Comparison of ENCODE assay signal across 12 cellular contexts in the genomic region with DNA sequence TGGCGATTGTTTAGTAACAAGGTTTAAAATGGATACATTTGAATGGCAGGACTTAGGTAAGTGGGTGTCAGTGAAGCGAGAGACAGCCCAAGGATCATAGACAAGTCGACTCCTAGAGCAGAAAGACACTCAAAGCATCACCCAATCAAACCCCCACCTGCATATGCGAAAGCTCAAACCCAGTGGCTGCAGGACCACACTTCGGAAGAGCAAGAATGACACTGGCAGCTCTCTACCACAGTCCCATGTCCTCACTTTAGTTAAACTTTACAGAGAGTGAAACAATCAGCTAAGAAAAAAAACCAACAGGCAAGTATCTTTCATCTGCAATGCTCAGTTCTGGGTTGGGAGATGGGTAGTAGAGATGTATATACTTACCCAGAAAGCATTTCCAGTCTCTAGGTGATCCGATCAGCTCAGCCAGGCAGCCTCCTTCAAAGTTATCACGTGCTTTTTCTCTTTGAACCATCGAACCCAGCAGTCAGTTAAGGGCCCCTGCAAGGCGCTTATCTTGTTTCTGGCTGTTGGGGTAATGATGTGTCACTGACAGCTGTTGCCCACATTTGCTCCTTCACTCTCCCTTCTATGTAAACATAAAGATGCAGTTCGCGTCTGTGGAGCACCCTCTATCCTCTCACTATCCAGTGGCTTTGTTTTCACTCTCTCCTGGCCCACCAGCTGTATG.
A peak's percentile ranks its signal among the peaks of the same experiment; 100 is the strongest.
DNase-seq lines count a peak whose midpoint lies in the region; ATAC-seq and TF ChIP-seq lines count a peak whose summit lies in the region.
"Had no signal": no experiment of that assay in that cellular context is flagged by ENCODE, and none has a peak within 500 bp of the region (broad histone marks: within the 10 kb centered on the region; RNA-seq: fewer than 3 reads in every experiment).

No MANE protein-coding gene starts in this region.

- POLR2A ChIA-PET in activated CD8-positive, alpha-beta T cell treated with anti-CD3 and anti-CD28 coated beads, Interleukin-2, amount 10 ng/mL, durations not matched to agents 7 days and 5 days (lab: Charles Lee): no interaction called here
- POLR2A ChIA-PET in GM10248 (lab: Yijun Ruan, JAX): no interaction called here

- no peaks in the 10 kb centered on the region for H3K9me3 Mint-ChIP-seq in activated T-cell treated with anti-CD3 and anti-CD28 coated beads, Interleukin-2, amount 50 U/mL, for 4 hours
- no peaks in the 10 kb centered on the region for H3K9me3 Mint-ChIP-seq in activated T-cell treated with anti-CD3 and anti-CD28 coated beads, Interleukin-2, amount 50 U/mL, for 24 hours
- H3K9me3 Mint-ChIP-seq in activated CD8-positive, alpha-beta T cell treated with anti-CD3 and anti-CD28 coated beads, Interleukin-2, amount 10 ng/mL, durations not matched to agents 7 days and 5 days (ENCODE audit: insufficient read depth): no peaks in the 10 kb centered on the region
- no peaks in the 10 kb centered on the region for H3K9me3 Mint-ChIP-seq in stimulated activated effector memory CD8-positive, alpha-beta T cell treated with anti-CD3 and anti-CD28 coated beads, Interleukin-12 subunit alpha, Interleukin-12 subunit beta, amount 100 ng/mL, for 72 hours
- H3K9me3 Mint-ChIP-seq: memory B cell had no signal

- H3K4me1 Mint-ChIP-seq in activated T-cell treated with anti-CD3 and anti-CD28 coated beads, Interleukin-2, amount 50 U/mL, for 4 hours (ENCODE audit: low read depth): peaks cover 40% of the 10 kb centered on the region
- peaks cover 35% of the 10 kb centered on the region for H3K4me1 Mint-ChIP-seq in activated T-cell treated with anti-CD3 and anti-CD28 coated beads, Interleukin-2, amount 50 U/mL, for 24 hours (ENCODE audit: low read depth)
- H3K4me1 Mint-ChIP-seq in activated CD8-positive, alpha-beta T cell treated with anti-CD3 and anti-CD28 coated beads, Interleukin-2, amount 10 ng/mL, durations not matched to agents 7 days and 5 days (ENCODE audit: low read depth): peaks cover 47% of the 10 kb centered on the region
- peaks cover 69% of the 10 kb centered on the region for H3K4me1 Mint-ChIP-seq in stimulated activated effector memory CD8-positive, alpha-beta T cell treated with anti-CD3 and anti-CD28 coated beads, Interleukin-12 subunit alpha, Interleukin-12 subunit beta, amount 100 ng/mL, for 72 hours
- H3K4me1 Mint-ChIP-seq: memory B cell had no signal

- no peaks in the 10 kb centered on the region for H3K36me3 Mint-ChIP-seq in activated T-cell treated with anti-CD3 and anti-CD28 coated beads, Interleukin-2, amount 50 U/mL, for 4 hours (ENCODE audit: insufficient read depth)
- H3K36me3 Mint-ChIP-seq in activated T-cell treated with anti-CD3 and anti-CD28 coated beads, Interleukin-2, amount 50 U/mL, for 24 hours (ENCODE audit: low read depth): no peaks in the 10 kb centered on the region
- H3K36me3 Mint-ChIP-seq in activated CD8-positive, alpha-beta T cell treated with anti-CD3 and anti-CD28 coated beads, Interleukin-2, amount 10 ng/mL, durations not matched to agents 7 days and 5 days (ENCODE audit: low read depth): no peaks in the 10 kb centered on the region
- H3K36me3 Mint-ChIP-seq in stimulated activated effector memory CD8-positive, alpha-beta T cell treated with anti-CD3 and anti-CD28 coated beads, Interleukin-12 subunit alpha, Interleukin-12 subunit beta, amount 100 ng/mL, for 72 hours: no peaks in the 10 kb centered on the region
- H3K36me3 Mint-ChIP-seq: memory B cell had no signal

- no peak overlapping the region for H3K4me3 Mint-ChIP-seq in activated T-cell treated with anti-CD3 and anti-CD28 coated beads, Interleukin-2, amount 50 U/mL, for 4 hours
- H3K4me3 Mint-ChIP-seq in activated T-cell treated with anti-CD3 and anti-CD28 coated beads, Interleukin-2, amount 50 U/mL, for 24 hours: no peak overlapping the region
- no peak overlapping the region for H3K4me3 Mint-ChIP-seq in activated CD8-positive, alpha-beta T cell treated with anti-CD3 and anti-CD28 coated beads, Interleukin-2, amount 10 ng/mL, durations not matched to agents 7 days and 5 days
- H3K4me3 Mint-ChIP-seq in stimulated activated effector memory CD8-positive, alpha-beta T cell treated with anti-CD3 and anti-CD28 coated beads, Interleukin-12 subunit alpha, Interleukin-12 subunit beta, amount 100 ng/mL, for 72 hours: no peak overlapping the region
- H3K4me3 Mint-ChIP-seq: memory B cell had no signal

- ATAC-seq in activated T-cell treated with anti-CD3 and anti-CD28 coated beads, Interleukin-2, amount 50 U/mL, for 4 hours: peak; percentile 58 to 73
- peak; percentile 42 for ATAC-seq in activated CD8-positive, alpha-beta T cell treated with anti-CD3 and anti-CD28 coated beads, Interleukin-2, amount 10 ng/mL, durations not matched to agents 7 days and 5 days
- peak; percentile 58 for ATAC-seq in stimulated activated effector memory CD8-positive, alpha-beta T cell treated with anti-CD3 and anti-CD28 coated beads, Interleukin-12 subunit alpha, Interleukin-12 subunit beta, amount 100 ng/mL, for 72 hours
- no peak for ATAC-seq in HG03139 (IDR thresholded peaks at IDR 0.05; ENCODE audit: unreplicated experiment)
- ATAC-seq: body of pancreas, psoas muscle had no signal

- no peak for TF ChIP-seq CTCF in GM10248 (IDR thresholded peaks at IDR 0.05; ENCODE audit: control extremely low read depth, extremely low read depth, low read depth, missing control alignments)

- DNase-seq in activated T-cell treated with anti-CD3 and anti-CD28 coated beads, Interleukin-2, amount 50 U/mL, for 4 hours: no peak
- DNase-seq in activated T-cell treated with anti-CD3 and anti-CD28 coated beads, Interleukin-2, amount 50 U/mL, for 24 hours: no peak
- peak; percentile 73 for DNase-seq in NCI-H2171 (lab: John Stamatoyannopoulos, UW)
- no peak for DNase-seq in activated CD8-positive, alpha-beta T cell treated with anti-CD3 and anti-CD28 coated beads, Interleukin-2, amount 10 ng/mL, durations not matched to agents 7 days and 5 days
- DNase-seq in stimulated activated effector memory CD8-positive, alpha-beta T cell treated with anti-CD3 and anti-CD28 coated beads, Interleukin-12 subunit alpha, Interleukin-12 subunit beta, amount 100 ng/mL, for 72 hours (ENCODE audit: low spot score in 2 of 2): no peak
- no peak for DNase-seq in GM10248 (ENCODE audit: extremely low spot score)
- no peak for DNase-seq in stimulated activated CD4-positive, alpha-beta T cell treated with anti-CD3 and anti-CD28 coated beads, Interleukin-4, amount 100 ng/mL, for 1 hour
- DNase-seq: body of pancreas, psoas muscle, substantia nigra had no signal

- CTCF ChIA-PET in activated CD8-positive, alpha-beta T cell treated with anti-CD3 and anti-CD28 coated beads, Interleukin-2, amount 10 ng/mL, durations not matched to agents 7 days and 5 days (lab: Charles Lee): interaction anchor here (1.4 kb wide), 1 partner anchor 13 kb away, joined by 4 read pairs; no protein-coding TSS in a partner anchor
- CTCF ChIA-PET in GM10248 (lab: Yijun Ruan, JAX): interaction anchor here (0.8 to 3.0 kb wide), 4 partner anchors 10 to 39 kb away, joined by 3 to 10 read pairs (median 5); no protein-coding TSS in a partner anchor

- H3K27ac Mint-ChIP-seq in activated T-cell treated with anti-CD3 and anti-CD28 coated beads, Interleukin-2, amount 50 U/mL, for 24 hours: no peak overlapping the region
- no peak overlapping the region for H3K27ac Mint-ChIP-seq in activated CD8-positive, alpha-beta T cell treated with anti-CD3 and anti-CD28 coated beads, Interleukin-2, amount 10 ng/mL, durations not matched to agents 7 days and 5 days
- peak overlapping the region; percentile 48 for H3K27ac Mint-ChIP-seq in stimulated activated effector memory CD8-positive, alpha-beta T cell treated with anti-CD3 and anti-CD28 coated beads, Interleukin-12 subunit alpha, Interleukin-12 subunit beta, amount 100 ng/mL, for 72 hours
- H3K27ac Mint-ChIP-seq: memory B cell had no signal

- H3K27me3 Mint-ChIP-seq in activated T-cell treated with anti-CD3 and anti-CD28 coated beads, Interleukin-2, amount 50 U/mL, for 4 hours (ENCODE audit: low read depth): no peaks in the 10 kb centered on the region
- peaks cover 3% of the 10 kb centered on the region for H3K27me3 Mint-ChIP-seq in activated T-cell treated with anti-CD3 and anti-CD28 coated beads, Interleukin-2, amount 50 U/mL, for 24 hours
- peaks cover 12% of the 10 kb centered on the region for H3K27me3 Mint-ChIP-seq in activated CD8-positive, alpha-beta T cell treated with anti-CD3 and anti-CD28 coated beads, Interleukin-2, amount 10 ng/mL, durations not matched to agents 7 days and 5 days (ENCODE audit: low read depth)
